In genomic region chr1:14761754-14762153, GRCh38 we compare ENCODE assay signal across 24 cellular contexts.
"Had no signal": no experiment of that assay in that cellular context is flagged by ENCODE, and none has a peak within 500 bp of the region (broad histone marks: within the 10 kb centered on the region; RNA-seq: fewer than 3 reads in every experiment).

No MANE protein-coding gene starts in this region.

- H3K4me3 ChIP-seq: adrenal gland, breast epithelium, colonic mucosa, PC-9 had no signal

- H3K4me3 Mint-ChIP-seq: activated B cell treated with CpG ODN at 0.5 μM for 24 hours; activated CD4-positive, alpha-beta memory T cell treated with anti-CD3 and anti-CD28 coated beads, Interleukin-2, amount 10 ng/mL, durations not matched to agents 7 days and 5 days; activated CD4-positive, alpha-beta T cell treated with anti-CD3 and anti-CD28 coated beads for 36 hours; activated naive CD8-positive, alpha-beta T cell treated with anti-CD3 and anti-CD28 coated beads, Interleukin-2, amount 10 ng/mL, durations not matched to agents 7 days and 5 days; activated T-cell treated with anti-CD3 and anti-CD28 coated beads, Interleukin-2, amount 50 U/mL, for 72 hours; T-helper 1 cell treated with Interleukin-12 subunit alpha and Interleukin-12 subunit beta and Interleukin-4 antibody, amounts not matched to agents 30 μg/mL and 1 μg/mL, for 36 hours had no signal

- DNase-seq: activated B cell treated with CpG ODN at 0.5 μM for 24 hours; activated CD4-positive, alpha-beta memory T cell treated with anti-CD3 and anti-CD28 coated beads, Interleukin-2, amount 10 ng/mL, durations not matched to agents 7 days and 5 days; activated CD4-positive, alpha-beta T cell treated with anti-CD3 and anti-CD28 coated beads for 36 hours; activated CD4-positive, alpha-beta T cell treated with anti-CD3 and anti-CD28 coated beads, Interleukin-2, amount 50 U/mL, for 1 hour; activated CD8-positive, alpha-beta memory T cell treated with anti-CD3 and anti-CD28 coated beads, Interleukin-2, amount 50 U/mL, for 4 hours; activated naive CD4-positive, alpha-beta T cell treated with anti-CD3 and anti-CD28 coated beads, Interleukin-2, amount 50 U/mL, for 16 hours; activated naive CD8-positive, alpha-beta T cell treated with anti-CD3 and anti-CD28 coated beads, Interleukin-2, amount 10 ng/mL, durations not matched to agents 7 days and 5 days; activated T-cell treated with anti-CD3 and anti-CD28 coated beads, Interleukin-2, amount 50 U/mL, for 72 hours; adrenal gland; anterior cingulate cortex; caudate nucleus; colonic mucosa; Kasumi-1; NCI-H1092; NCI-H1417 treated with DMSO at 0.1 percent for 48 hours; NCI-H1694; NCI-H2029; NCI-H2107; NCI-H510A treated with DMSO at 0.1 percent for 48 hours; NK-92 treated with Interleukin-12 subunit alpha and Interleukin-12 subunit beta, amount 100 ng/mL, for 24 hours; PC-9; SHP77 treated with DMSO at 0.1 percent for 48 hours had no signal

- ATAC-seq: activated CD4-positive, alpha-beta T cell treated with anti-CD3 and anti-CD28 coated beads for 36 hours; activated T-cell treated with anti-CD3 and anti-CD28 coated beads, Interleukin-2, amount 50 U/mL, for 72 hours had no signal

- H3K27me3 ChIP-seq: breast epithelium, colonic mucosa had no signal

- H3K27ac ChIP-seq: adrenal gland, breast epithelium, colonic mucosa, PC-9 had no signal

- H3K36me3 ChIP-seq: adrenal gland, breast epithelium, colonic mucosa had no signal

- H3K4me1 ChIP-seq: adrenal gland, colonic mucosa had no signal

- H3K9me3 Mint-ChIP-seq: activated B cell treated with CpG ODN at 0.5 μM for 24 hours; activated CD4-positive, alpha-beta memory T cell treated with anti-CD3 and anti-CD28 coated beads, Interleukin-2, amount 10 ng/mL, durations not matched to agents 7 days and 5 days; activated naive CD8-positive, alpha-beta T cell treated with anti-CD3 and anti-CD28 coated beads, Interleukin-2, amount 10 ng/mL, durations not matched to agents 7 days and 5 days; activated T-cell treated with anti-CD3 and anti-CD28 coated beads, Interleukin-2, amount 50 U/mL, for 72 hours; T-helper 1 cell treated with Interleukin-12 subunit alpha and Interleukin-12 subunit beta and Interleukin-4 antibody, amounts not matched to agents 30 μg/mL and 1 μg/mL, for 36 hours had no signal

- H3K9me3 ChIP-seq: adrenal gland, breast epithelium, colonic mucosa had no signal

- H3K27me3 Mint-ChIP-seq: activated CD4-positive, alpha-beta memory T cell treated with anti-CD3 and anti-CD28 coated beads, Interleukin-2, amount 10 ng/mL, durations not matched to agents 7 days and 5 days had no signal

- H3K27ac Mint-ChIP-seq: activated B cell treated with CpG ODN at 0.5 μM for 24 hours; activated CD4-positive, alpha-beta memory T cell treated with anti-CD3 and anti-CD28 coated beads, Interleukin-2, amount 10 ng/mL, durations not matched to agents 7 days and 5 days; activated CD4-positive, alpha-beta T cell treated with anti-CD3 and anti-CD28 coated beads for 36 hours; activated naive CD8-positive, alpha-beta T cell treated with anti-CD3 and anti-CD28 coated beads, Interleukin-2, amount 10 ng/mL, durations not matched to agents 7 days and 5 days; activated T-cell treated with anti-CD3 and anti-CD28 coated beads, Interleukin-2, amount 50 U/mL, for 72 hours; T-helper 1 cell treated with Interleukin-12 subunit alpha and Interleukin-12 subunit beta and Interleukin-4 antibody, amounts not matched to agents 30 μg/mL and 1 μg/mL, for 36 hours had no signal

- H3K36me3 Mint-ChIP-seq: activated naive CD8-positive, alpha-beta T cell treated with anti-CD3 and anti-CD28 coated beads, Interleukin-2, amount 10 ng/mL, durations not matched to agents 7 days and 5 days had no signal

- H3K4me1 Mint-ChIP-seq: activated B cell treated with CpG ODN at 0.5 μM for 24 hours; activated CD4-positive, alpha-beta memory T cell treated with anti-CD3 and anti-CD28 coated beads, Interleukin-2, amount 10 ng/mL, durations not matched to agents 7 days and 5 days; activated CD4-positive, alpha-beta T cell treated with anti-CD3 and anti-CD28 coated beads for 36 hours; activated naive CD8-positive, alpha-beta T cell treated with anti-CD3 and anti-CD28 coated beads, Interleukin-2, amount 10 ng/mL, durations not matched to agents 7 days and 5 days had no signal
